Comparison of ENCODE assay signal across 8 cellular contexts in genomic region chr5:132103380-132103951, GRCh38. TPM values are rescaled to one million over a fixed set of nuclear protein-coding genes. Genes with fewer than 3 reads are reported as not detected.
DNase-seq lines count a peak whose midpoint lies in the region; ATAC-seq and TF ChIP-seq lines count a peak whose summit lies in the region.

No MANE protein-coding gene starts in this region.

- intact Hi-C loops in sigmoid colon (cut with DNase I), result no loop called here

- TF ChIP-seq CTCF in foreskin fibroblast (IDR thresholded peaks at IDR 0.05; ENCODE audit: low read depth, low read length) (no peak), sigmoid colon (IDR thresholded peaks at IDR 0.05) (no peak), GM23338 (conservative IDR thresholded peaks at IDR 0.05; ENCODE audit: low read depth in 2 of 2) (no peak)

- no peaks in the 10 kb centered on the region for H3K9me3 Mint-ChIP-seq in activated T-cell treated with anti-CD3 and anti-CD28 coated beads, Interleukin-2, amount 50 U/mL, for 4 hours
- H3K9me3 Mint-ChIP-seq in GM23338, result no peaks in the 10 kb centered on the region

- H3K27ac ChIP-seq in sigmoid colon (peak overlapping the region in 1 of 4 donors; percentile 31), GM23338 (ENCODE audit: low read depth) (no peak overlapping the region)

- ATAC-seq in GM18511 (IDR thresholded peaks at IDR 0.05; ENCODE audit: unreplicated experiment), result peak; percentile 76
- peak; percentile 67 for ATAC-seq in HG02852 (IDR thresholded peaks at IDR 0.05; ENCODE audit: unreplicated experiment)
- ATAC-seq in activated T-cell treated with anti-CD3 and anti-CD28 coated beads, Interleukin-2, amount 50 U/mL, for 4 hours, result peak; percentile 59 to 62
- ATAC-seq in GM23338, result no peak

- H3K4me3 ChIP-seq in foreskin fibroblast (ENCODE audit: low read depth in 1 of 2, low read length in 2 of 2), result no peak overlapping the region
- no peak overlapping the region for H3K4me3 ChIP-seq in sigmoid colon
- no peak overlapping the region for H3K4me3 ChIP-seq in GM23338

- no peak overlapping the region for H3K4me2 ChIP-seq in GM23338

- no peak overlapping the region for H3K27ac Mint-ChIP-seq in GM23338

- H3K27me3 ChIP-seq in sigmoid colon (no peaks in the 10 kb centered on the region), GM23338 (ENCODE audit: insufficient read depth) (no peaks in the 10 kb centered on the region)

- no peaks in the 10 kb centered on the region for H3K36me3 ChIP-seq in sigmoid colon
- H3K36me3 ChIP-seq in GM23338 (ENCODE audit: insufficient read depth), result no peaks in the 10 kb centered on the region

- H3K79me2 ChIP-seq in GM23338 (replicated peaks; ENCODE audit: insufficient read depth), result no peaks in the 10 kb centered on the region

- TF ChIP-seq EP300 in sigmoid colon (IDR thresholded peaks at IDR 0.05), result no peak

- DNase-seq in NOMO-1 treated with dmso at 0.1 percent for 144 hours (lab: John Stamatoyannopoulos, UW; ENCODE audit: unreplicated experiment) (peak; percentile 89), foreskin fibroblast (peak; percentile 93 to 97), sigmoid colon (peak; percentile 88), GM23338 (ENCODE audit: low spot score) (no peak), hippocampal formation (lab: John Stamatoyannopoulos, UW) (no peak)
- peak; percentile 57 for DNase-seq in activated T-cell treated with anti-CD3 and anti-CD28 coated beads, Interleukin-2, amount 50 U/mL, for 4 hours

- H3K9me3 ChIP-seq in sigmoid colon, result no peaks in the 10 kb centered on the region

- no peaks in the 10 kb centered on the region for H3K36me3 Mint-ChIP-seq in activated T-cell treated with anti-CD3 and anti-CD28 coated beads, Interleukin-2, amount 50 U/mL, for 4 hours (ENCODE audit: insufficient read depth)
- H3K36me3 Mint-ChIP-seq in GM23338 (ENCODE audit: low read depth), result no peaks in the 10 kb centered on the region

- H2AFZ ChIP-seq in GM23338, result no peak overlapping the region

- H3K4me1 Mint-ChIP-seq in activated T-cell treated with anti-CD3 and anti-CD28 coated beads, Interleukin-2, amount 50 U/mL, for 4 hours (ENCODE audit: low read depth), result peaks cover 76% of the 10 kb centered on the region
- no peaks in the 10 kb centered on the region for H3K4me1 Mint-ChIP-seq in GM23338

- peak overlapping the region; percentile 57 for H3K4me3 Mint-ChIP-seq in activated T-cell treated with anti-CD3 and anti-CD28 coated beads, Interleukin-2, amount 50 U/mL, for 4 hours
- no peak overlapping the region for H3K4me3 Mint-ChIP-seq in GM23338

- TF ChIP-seq POLR2A in sigmoid colon (IDR thresholded peaks at IDR 0.05), result no peak

- H3K4me1 ChIP-seq in sigmoid colon (peaks cover 0 to 10% (median 4%) of the 10 kb centered on the region in 4 donors), GM23338 (ENCODE audit: insufficient read depth) (no peaks in the 10 kb centered on the region)

- no peaks in the 10 kb centered on the region for H4K20me1 ChIP-seq in GM23338 (replicated peaks; ENCODE audit: insufficient read depth)

- no peaks in the 10 kb centered on the region for H3K27me3 Mint-ChIP-seq in activated T-cell treated with anti-CD3 and anti-CD28 coated beads, Interleukin-2, amount 50 U/mL, for 4 hours (ENCODE audit: low read depth)
- no peaks in the 10 kb centered on the region for H3K27me3 Mint-ChIP-seq in GM23338 (ENCODE audit: insufficient read depth, low read depth, poor library complexity)

- no peaks in the 10 kb centered on the region for H3F3A ChIP-seq in GM23338 (replicated peaks; ENCODE audit: low read depth)

- no peaks in the 10 kb centered on the region for H3K9me2 ChIP-seq in GM23338 (ENCODE audit: insufficient read depth)

TF ChIP-seq in GM23338, 12 proteins besides CTCF, POLR2A, EP300 and RAD21 (continues in another document):
- TF ChIP-seq EZH2phosphoT487 (IDR thresholded peaks at IDR 0.05; ENCODE audit: unreplicated experiment), result no peak
- TF ChIP-seq, protein P1, sequence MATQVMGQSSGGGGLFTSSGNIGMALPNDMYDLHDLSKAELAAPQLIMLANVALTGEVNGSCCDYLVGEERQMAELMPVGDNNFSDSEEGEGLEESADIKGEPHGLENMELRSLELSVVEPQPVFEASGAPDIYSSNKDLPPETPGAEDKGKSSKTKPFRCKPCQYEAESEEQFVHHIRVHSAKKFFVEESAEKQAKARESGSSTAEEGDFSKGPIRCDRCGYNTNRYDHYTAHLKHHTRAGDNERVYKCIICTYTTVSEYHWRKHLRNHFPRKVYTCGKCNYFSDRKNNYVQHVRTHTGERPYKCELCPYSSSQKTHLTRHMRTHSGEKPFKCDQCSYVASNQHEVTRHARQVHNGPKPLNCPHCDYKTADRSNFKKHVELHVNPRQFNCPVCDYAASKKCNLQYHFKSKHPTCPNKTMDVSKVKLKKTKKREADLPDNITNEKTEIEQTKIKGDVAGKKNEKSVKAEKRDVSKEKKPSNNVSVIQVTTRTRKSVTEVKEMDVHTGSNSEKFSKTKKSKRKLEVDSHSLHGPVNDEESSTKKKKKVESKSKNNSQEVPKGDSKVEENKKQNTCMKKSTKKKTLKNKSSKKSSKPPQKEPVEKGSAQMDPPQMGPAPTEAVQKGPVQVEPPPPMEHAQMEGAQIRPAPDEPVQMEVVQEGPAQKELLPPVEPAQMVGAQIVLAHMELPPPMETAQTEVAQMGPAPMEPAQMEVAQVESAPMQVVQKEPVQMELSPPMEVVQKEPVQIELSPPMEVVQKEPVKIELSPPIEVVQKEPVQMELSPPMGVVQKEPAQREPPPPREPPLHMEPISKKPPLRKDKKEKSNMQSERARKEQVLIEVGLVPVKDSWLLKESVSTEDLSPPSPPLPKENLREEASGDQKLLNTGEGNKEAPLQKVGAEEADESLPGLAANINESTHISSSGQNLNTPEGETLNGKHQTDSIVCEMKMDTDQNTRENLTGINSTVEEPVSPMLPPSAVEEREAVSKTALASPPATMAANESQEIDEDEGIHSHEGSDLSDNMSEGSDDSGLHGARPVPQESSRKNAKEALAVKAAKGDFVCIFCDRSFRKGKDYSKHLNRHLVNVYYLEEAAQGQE (IDR thresholded peaks at IDR 0.05; ENCODE audit: unreplicated experiment), result no peak

RNA-seq across cellular contexts. Expression of gene CSF2, which starts 29.9 kb away (rescaled TPM):
- total RNA-seq in activated T-cell treated with anti-CD3 and anti-CD28 coated beads, Interleukin-2, amount 50 U/mL, for 4 hours, result 100 to 1,000 TPM; 130 to 283 (median 277) TPM
- not detected for total RNA-seq in sigmoid colon
- polyA plus RNA-seq in sigmoid colon, result 1 to 10 TPM in 1 of 3 donors, not detected in 2; 1.1 TPM
- not detected in 2 replicates for total RNA-seq in GM23338 (2014; rRNA removed; shearing (Covaris generic))
- polyA plus RNA-seq in GM23338 (2016; fragmentation: Nextera tagmentation; extraction: Ambion mirVana), result not detected in 2 replicates

RNA-seq across cellular contexts. Expression of gene IL3, which starts 43.0 kb away (rescaled TPM):
- 100 to 1,000 TPM in 2 of 3 donors, 10 to 100 TPM in 1; 94.6 to 152 (median 138) TPM for total RNA-seq in activated T-cell treated with anti-CD3 and anti-CD28 coated beads, Interleukin-2, amount 50 U/mL, for 4 hours
- not detected for total RNA-seq in sigmoid colon
- polyA plus RNA-seq in sigmoid colon (not detected), GM23338 (2016; fragmentation: Nextera tagmentation; extraction: Ambion mirVana) (not detected in 2 replicates)
- total RNA-seq in GM23338 (2014; rRNA removed; shearing (Covaris generic)), result not detected in 2 replicates

Comparison
In these comparisons a context has a peak if more than half of its experiments do, and no peak if none do; other contexts are left out.
1. DNase-seq: peak in NOMO-1 treated with dmso at 0.1 percent for 144 hours (single experiment), activated T-cell treated with anti-CD3 and anti-CD28 coated beads, Interleukin-2, amount 50 U/mL, for 4 hours (single experiment), foreskin fibroblast (2 of 2) and sigmoid colon (single experiment); none in GM23338 (single experiment) and hippocampal formation (0 of 2).
2. RNA of gene CSF2, which starts 29.9 kb away (total RNA-seq): 130 to 283 TPM in activated T-cell treated with anti-CD3 and anti-CD28 coated beads, Interleukin-2, amount 50 U/mL, for 4 hours; not detected in sigmoid colon and not detected in GM23338; every median in the first group is over 100 times any median in the second.
3. RNA of gene IL3, which starts 43.0 kb away (total RNA-seq): 94.6 to 152 TPM in activated T-cell treated with anti-CD3 and anti-CD28 coated beads, Interleukin-2, amount 50 U/mL, for 4 hours; not detected in sigmoid colon and not detected in GM23338; every median in the first group is over 10 times any median in the second.